1 cellular context compared by ENCODE assay signal in the genomic region with DNA sequence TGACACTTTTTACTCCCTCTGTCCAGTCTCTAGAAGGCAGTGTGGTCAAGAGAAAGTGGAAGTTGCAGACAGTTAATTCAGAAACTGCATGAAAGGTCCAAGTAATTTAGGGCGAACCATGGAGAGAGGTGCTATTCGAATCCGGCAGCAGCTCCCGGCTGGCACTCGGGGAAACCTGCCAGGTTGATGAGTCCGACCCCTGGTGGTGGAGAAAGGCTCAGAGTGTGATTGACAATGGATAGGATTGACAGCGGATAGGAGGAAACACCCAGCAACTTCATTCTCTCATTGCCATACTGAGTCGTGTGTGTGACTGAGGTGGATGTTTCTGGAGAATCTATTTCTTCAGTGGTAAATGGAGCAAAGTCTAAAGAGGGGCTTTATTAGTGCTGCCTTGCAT.
TF ChIP-seq lines count a peak whose summit lies in the region.

No MANE protein-coding gene starts in this region.

TF ChIP-seq in GM12878, 131 proteins besides CTCF, POLR2A, EP300 and RAD21 (continued from another document):
- TF ChIP-seq, protein P1, sequence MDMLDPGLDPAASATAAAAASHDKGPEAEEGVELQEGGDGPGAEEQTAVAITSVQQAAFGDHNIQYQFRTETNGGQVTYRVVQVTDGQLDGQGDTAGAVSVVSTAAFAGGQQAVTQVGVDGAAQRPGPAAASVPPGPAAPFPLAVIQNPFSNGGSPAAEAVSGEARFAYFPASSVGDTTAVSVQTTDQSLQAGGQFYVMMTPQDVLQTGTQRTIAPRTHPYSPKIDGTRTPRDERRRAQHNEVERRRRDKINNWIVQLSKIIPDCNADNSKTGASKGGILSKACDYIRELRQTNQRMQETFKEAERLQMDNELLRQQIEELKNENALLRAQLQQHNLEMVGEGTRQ (IDR thresholded peaks at IDR 0.05; ENCODE audit: borderline replicate concordance, low read depth, low read length): no peak
